15 cellular contexts compared by ENCODE assay signal in the genomic region with DNA sequence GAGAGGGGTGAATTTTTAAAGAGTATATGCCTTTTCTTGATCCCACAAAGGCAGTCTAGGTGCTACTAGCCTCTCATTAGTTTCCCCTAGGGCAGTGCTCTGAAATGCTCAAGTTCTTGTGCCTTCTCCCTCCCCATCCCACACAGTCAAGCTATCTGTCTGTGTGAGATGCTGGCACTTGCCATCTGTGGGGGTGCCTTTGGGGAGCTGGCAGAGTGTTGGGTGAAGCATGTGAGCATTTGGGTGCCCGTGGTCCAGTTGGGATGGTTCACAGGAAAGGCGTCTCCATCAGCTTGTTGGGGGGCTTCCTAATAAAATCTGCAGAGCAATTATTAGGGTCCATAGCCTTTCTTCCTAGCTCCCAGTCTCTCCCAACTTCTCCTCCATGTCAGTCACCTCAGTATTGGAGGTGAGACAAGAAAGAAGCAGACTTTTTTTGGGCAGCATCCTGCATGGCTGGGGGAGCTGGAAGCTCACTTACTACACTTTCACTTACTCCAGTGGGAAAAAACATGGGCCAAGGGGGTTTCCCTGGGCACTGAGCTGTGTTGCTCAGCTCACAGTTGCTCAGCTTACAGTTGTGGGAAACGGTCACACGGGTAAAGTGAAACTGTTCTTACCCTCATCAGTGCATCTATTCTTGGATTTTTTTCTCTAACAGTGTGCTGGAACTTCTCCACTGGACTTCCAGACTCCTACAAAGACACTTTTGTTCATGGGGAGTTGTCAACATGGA. TPM values are rescaled to one million over a fixed set of nuclear protein-coding genes. Genes with fewer than 3 reads are reported as not detected.
DNase-seq lines count a peak whose midpoint lies in the region; ATAC-seq and TF ChIP-seq lines count a peak whose summit lies in the region.
"Had no signal": no experiment of that assay in that cellular context is flagged by ENCODE, and none has a peak within 500 bp of the region (broad histone marks: within the 10 kb centered on the region; RNA-seq: fewer than 3 reads in every experiment).

No MANE protein-coding gene starts in this region.

- no peaks in the 10 kb centered on the region for H3K36me3 ChIP-seq in stomach
- H3K36me3 ChIP-seq: gastrocnemius medialis had no signal

- H3K4me3 ChIP-seq in stomach, result no peak overlapping the region
- H3K4me3 ChIP-seq: gastrocnemius medialis, SK-N-MC had no signal

- CTCF ChIA-PET in RWPE1 (lab: Yijun Ruan, JAX), result no interaction called here

- POLR2A ChIA-PET in RWPE1 (lab: Yijun Ruan, JAX; ENCODE audit: low non-redundant PET), result no interaction called here

- ATAC-seq in GM21723 (IDR thresholded peaks at IDR 0.05; ENCODE audit: unreplicated experiment) (peak; percentile 86), HG03575 (IDR thresholded peaks at IDR 0.05; ENCODE audit: extremely low read depth, insufficient number of reproducible peaks, low FRiP score, unreplicated experiment) (peak; percentile 51)
- ATAC-seq: gastrocnemius medialis had no signal

- H3K27ac ChIP-seq in stomach (no peak overlapping the region), RWPE1 (no peak overlapping the region)
- H3K27ac ChIP-seq: gastrocnemius medialis, SK-N-MC had no signal

- TF ChIP-seq CTCF in stomach (IDR thresholded peaks at IDR 0.05) (no peak), RWPE1 (conservative IDR thresholded peaks at IDR 0.05; ENCODE audit: low read depth) (no peak)

- no peak for TF ChIP-seq POLR2A in stomach (IDR thresholded peaks at IDR 0.05)

- peaks cover 0 to 8% (median 0%) of the 10 kb centered on the region in 4 donors for H3K4me1 ChIP-seq in stomach
- H3K4me1 ChIP-seq: gastrocnemius medialis had no signal

- peaks cover 0 to 5% (median 0%) of the 10 kb centered on the region in 4 donors for H3K9me3 ChIP-seq in stomach
- H3K9me3 ChIP-seq: gastrocnemius medialis had no signal

- TF ChIP-seq EP300 in stomach (IDR thresholded peaks at IDR 0.05), result no peak

- DNase-seq in activated effector memory CD4-positive, alpha-beta T cell treated with anti-CD3 and anti-CD28 coated beads, Interleukin-2, amount 50 U/mL, for 16 hours, result peak; percentile 57
- DNase-seq in activated effector memory CD4-positive, alpha-beta T cell treated with Interleukin-2 at 50 U/mL for 16 hours, result no peak
- DNase-seq in stomach, result peak; percentile 16
- DNase-seq in RWPE1 (ENCODE audit: low spot score), result no peak
- no peak for DNase-seq in NCI-H345 treated with DMSO at 0.1 percent for 48 hours (lab: John Stamatoyannopoulos, UW; ENCODE audit: unreplicated experiment)
- DNase-seq in NCI-H82 treated with DMSO at 0.1 percent for 48 hours (lab: John Stamatoyannopoulos, UW; ENCODE audit: unreplicated experiment), result no peak
- DNase-seq: ACHN, gastrocnemius medialis, immature natural killer cell had no signal

- WGBS in stomach, 5 donors, result 73 to 87% (median 77%) methylated on average over 4 of the region's 4 CpGs

- intact Hi-C loops in stomach (cut with DNase I; ENCODE audit: low total_unique reads), result no loop called here

- H3K27me3 ChIP-seq in stomach, result peaks cover 0 to 7% (median 0%) of the 10 kb centered on the region in 3 donors
- H3K27me3 ChIP-seq: gastrocnemius medialis had no signal

RNA-seq across cellular contexts. Expression of gene COLEC11, which starts 29.3 kb away (rescaled TPM):
- 1 to 10 TPM in 2 of 5 donors, not detected in 3; 2.0 to 4.5 TPM for total RNA-seq in stomach
- 1 to 10 TPM; 2.1 to 9.9 (median 3.3) TPM for polyA plus RNA-seq in stomach
- total RNA-seq: osteocyte had no signal
- polyA plus RNA-seq: immature natural killer cell had no signal

RNA-seq across cellular contexts. Expression of gene ALLC, which starts 33.8 kb away (rescaled TPM):
- not detected for total RNA-seq in stomach
- polyA plus RNA-seq in stomach, result not detected
- total RNA-seq: gastrocnemius medialis, H1, osteocyte, temporal lobe had no signal
- polyA plus RNA-seq: H1, immature natural killer cell had no signal

RNA-seq across cellular contexts. Expression of gene RPS7, which starts 49.2 kb away (rescaled TPM):
- total RNA-seq in stomach, result 1,000 to 10,000 TPM; 1,571 to 2,461 (median 2,078) TPM
- polyA plus RNA-seq in stomach, result 1,000 to 10,000 TPM; 3,068 to 4,006 (median 3,110) TPM

Comparison
In these comparisons a context has a peak if more than half of its experiments do, and no peak if none do; other contexts are left out.
1. DNase-seq: peak in activated effector memory CD4-positive, alpha-beta T cell treated with anti-CD3 and anti-CD28 coated beads, Interleukin-2, amount 50 U/mL, for 16 hours (single experiment) and stomach (single experiment); none in activated effector memory CD4-positive, alpha-beta T cell treated with Interleukin-2 at 50 U/mL for 16 hours (single experiment), RWPE1 (single experiment), NCI-H345 treated with DMSO at 0.1 percent for 48 hours (single experiment) and NCI-H82 treated with DMSO at 0.1 percent for 48 hours (single experiment).